ENCODE assay signal across 15 cellular contexts in genomic region chr2:3490191-3491158, GRCh38. TPM values are rescaled to one million over a fixed set of nuclear protein-coding genes. Genes with fewer than 3 reads are reported as not detected.
DNase-seq lines count a peak whose midpoint lies in the region; ATAC-seq and TF ChIP-seq lines count a peak whose summit lies in the region.
"Had no signal": no experiment of that assay in that cellular context is flagged by ENCODE, and none has a peak within 500 bp of the region (broad histone marks: within the 10 kb centered on the region; RNA-seq: fewer than 3 reads in every experiment).

No MANE protein-coding gene starts in this region.

- H3K9me2 ChIP-seq in GM23338 (ENCODE audit: insufficient read depth) = no peaks in the 10 kb centered on the region

- H2BK120ac ChIP-seq in neuronal stem cell (ENCODE audit: low read depth, low read length) = no peak overlapping the region

- peak overlapping the region; percentile 6 for H2BK15ac ChIP-seq in neuronal stem cell (ENCODE audit: low read length)

- H2AFZ ChIP-seq in GM23338 (no peak overlapping the region), neuronal stem cell (ENCODE audit: low read length) (no peak overlapping the region)

- ATAC-seq in GM23338 = peak; percentile 10; the same call in 2 of the 3 replicates
- ATAC-seq: activated T-cell treated with anti-CD3 and anti-CD28 coated beads, Interleukin-2, amount 50 U/mL, for 4 hours had no signal

- H3K14ac ChIP-seq in neuronal stem cell (ENCODE audit: low read length) = no peak overlapping the region

- no peak overlapping the region for H2BK5ac ChIP-seq in neuronal stem cell (ENCODE audit: low read length)

- H3K4me1 ChIP-seq in BLaER1 treated with 17β-estradiol and CSF1 and Interleukin-3, amounts not matched to agents 10 nM and 100 nM = peaks cover 18 to 57% (median 52%) of the 10 kb centered on the region in 10 experiments
- H3K4me1 ChIP-seq in GM23338 (ENCODE audit: insufficient read depth) = no peaks in the 10 kb centered on the region; the same call in 1 of the 2 replicates
- peaks cover 3 to 9% of the 10 kb centered on the region in 2 donors for H3K4me1 ChIP-seq in neuronal stem cell (ENCODE audit: control insufficient read depth in 2 of 2, insufficient read depth in 1 of 2, low read depth in 1 of 2, low read length in 2 of 2)

- TF ChIP-seq CTCF in GM23338 (conservative IDR thresholded peaks at IDR 0.05; ENCODE audit: low read depth in 2 of 2) = no peak
- TF ChIP-seq CTCF in chondrocyte (IDR thresholded peaks at IDR 0.05) = no peak

- peaks cover 0 to 43% (median 0%) of the 10 kb centered on the region in 11 experiments; a peak in 6 of 22 replicates for H4K20me1 ChIP-seq in BLaER1 treated with 17β-estradiol and CSF1 and Interleukin-3, amounts not matched to agents 10 nM and 100 nM
- no peaks in the 10 kb centered on the region for H4K20me1 ChIP-seq in GM23338 (replicated peaks; ENCODE audit: insufficient read depth)

- no peak overlapping the region for H3K4me3 ChIP-seq in BLaER1 treated with 17β-estradiol and CSF1 and Interleukin-3, amounts not matched to agents 10 nM and 100 nM
- H3K4me3 ChIP-seq in GM23338 = no peak overlapping the region
- H3K4me3 ChIP-seq in neuronal stem cell (ENCODE audit: low read length in 2 of 2) = no peak overlapping the region
- H3K4me3 ChIP-seq: adrenal gland had no signal

- H3K36me3 Mint-ChIP-seq in GM23338 (ENCODE audit: low read depth) (peaks cover 24% of the 10 kb centered on the region), chondrocyte (ENCODE audit: low read depth) (peaks cover 4% of the 10 kb centered on the region)

- H3K79me1 ChIP-seq in neuronal stem cell (ENCODE audit: low read depth, low read length) = no peaks in the 10 kb centered on the region

- H4K91ac ChIP-seq in neuronal stem cell (ENCODE audit: low read depth, low read length, poor library complexity) = no peak overlapping the region

- H2AK5ac ChIP-seq in neuronal stem cell (ENCODE audit: low read depth, low read length) = peak overlapping the region; percentile 5

- peak overlapping the region; percentile 61 for H3K18ac ChIP-seq in neuronal stem cell (ENCODE audit: low read length)

- DNase-seq in GM23338 (ENCODE audit: low spot score) (no peak), chondrocyte (ENCODE audit: low spot score) (peak; percentile 80), neuronal stem cell (ENCODE audit: low spot score) (no peak), GF-D8 (lab: John Stamatoyannopoulos, UW) (no peak), T-helper 2 cell (no peak)
- DNase-seq in activated CD8-positive, alpha-beta memory T cell treated with anti-CD3 and anti-CD28 coated beads for 24 hours = no peak
- DNase-seq: activated CD4-positive, alpha-beta T cell treated with anti-CD3 and anti-CD28 coated beads, Interleukin-2, amount 10 ng/mL, durations not matched to agents 7 days and 5 days; activated T-cell treated with anti-CD3 and anti-CD28 coated beads, Interleukin-2, amount 50 U/mL, for 4 hours; Calu3; naive B cell; NCI-H1048; NCI-H2107; NCI-H748 treated with DMSO at 0.1 percent for 48 hours had no signal

- H2BK12ac ChIP-seq in neuronal stem cell (ENCODE audit: low read length) = no peak overlapping the region

- no peaks in the 10 kb centered on the region for H3K79me2 ChIP-seq in GM23338 (replicated peaks; ENCODE audit: insufficient read depth)

- peak overlapping the region; percentile 55 to 87 (median 76) for H3K4me2 ChIP-seq in BLaER1 treated with 17β-estradiol and CSF1 and Interleukin-3, amounts not matched to agents 10 nM and 100 nM
- no peak overlapping the region for H3K4me2 ChIP-seq in GM23338
- no peak overlapping the region for H3K4me2 ChIP-seq in neuronal stem cell (ENCODE audit: insufficient read depth, low read length, poor library complexity, severe bottlenecking)

- H3K4me1 Mint-ChIP-seq in GM23338 = peaks cover 24% of the 10 kb centered on the region
- H3K4me1 Mint-ChIP-seq in chondrocyte (ENCODE audit: low read depth) = peaks cover 21% of the 10 kb centered on the region

- H3K4me3 Mint-ChIP-seq in GM23338 (no peak overlapping the region; the same call in 2 of the 3 replicates), chondrocyte (ENCODE audit: unreplicated experiment) (no peak overlapping the region)
- H3K4me3 Mint-ChIP-seq: activated CD4-positive, alpha-beta T cell treated with anti-CD3 and anti-CD28 coated beads, Interleukin-2, amount 10 ng/mL, durations not matched to agents 7 days and 5 days; activated T-cell treated with anti-CD3 and anti-CD28 coated beads, Interleukin-2, amount 50 U/mL, for 4 hours had no signal

- no peak overlapping the region for H3K4ac ChIP-seq in neuronal stem cell (ENCODE audit: low read length)

- H3K23ac ChIP-seq in neuronal stem cell (ENCODE audit: low read depth, low read length, poor library complexity) = no peak overlapping the region

- H3K9me3 Mint-ChIP-seq in GM23338 = peaks cover 14% of the 10 kb centered on the region
- no peaks in the 10 kb centered on the region for H3K9me3 Mint-ChIP-seq in chondrocyte (ENCODE audit: low read depth)
- H3K9me3 Mint-ChIP-seq: activated CD4-positive, alpha-beta T cell treated with anti-CD3 and anti-CD28 coated beads, Interleukin-2, amount 10 ng/mL, durations not matched to agents 7 days and 5 days; activated T-cell treated with anti-CD3 and anti-CD28 coated beads, Interleukin-2, amount 50 U/mL, for 4 hours; naive B cell had no signal

- H3K27ac Mint-ChIP-seq in GM23338 = no peak overlapping the region
- H3K27ac Mint-ChIP-seq in chondrocyte (ENCODE audit: unreplicated experiment) = no peak overlapping the region
- H3K27ac Mint-ChIP-seq: activated CD4-positive, alpha-beta T cell treated with anti-CD3 and anti-CD28 coated beads, Interleukin-2, amount 10 ng/mL, durations not matched to agents 7 days and 5 days; naive B cell had no signal

- H3K9ac ChIP-seq in BLaER1 treated with 17β-estradiol and CSF1 and Interleukin-3, amounts not matched to agents 10 nM and 100 nM = no peak overlapping the region
- H3K9ac ChIP-seq in neuronal stem cell (ENCODE audit: low read depth, low read length, poor library complexity) = no peak overlapping the region

- H3F3A ChIP-seq in GM23338 (replicated peaks; ENCODE audit: low read depth) = 0 out of 2 replicates have a peak, but pooled peaks cover 3% of the 10 kb centered on the region

- no peaks in the 10 kb centered on the region for H3K27me3 ChIP-seq in BLaER1 treated with 17β-estradiol and CSF1 and Interleukin-3, amounts not matched to agents 10 nM and 100 nM
- no peaks in the 10 kb centered on the region for H3K27me3 ChIP-seq in GM23338 (ENCODE audit: insufficient read depth)
- no peaks in the 10 kb centered on the region for H3K27me3 ChIP-seq in neuronal stem cell (ENCODE audit: control insufficient read depth in 3 of 3, insufficient read depth in 3 of 3, low read depth in 1 of 3, low read length in 3 of 3)
- H3K27me3 ChIP-seq: adrenal gland had no signal

- peaks cover 0 to 12% (median 0%) of the 10 kb centered on the region in 11 experiments; a peak in 6 of 22 replicates for H3K9me3 ChIP-seq in BLaER1 treated with 17β-estradiol and CSF1 and Interleukin-3, amounts not matched to agents 10 nM and 100 nM (replicated peaks in 1 of 11)
- peaks cover 0 to 11% of the 10 kb centered on the region in 2 donors for H3K9me3 ChIP-seq in neuronal stem cell (replicated peaks in 1 of 2; ENCODE audit: control insufficient read depth in 2 of 2, insufficient read depth in 1 of 2, low read depth in 1 of 2, low read length in 2 of 2)
- H3K9me3 ChIP-seq: adrenal gland had no signal

- no peak overlapping the region for H4K8ac ChIP-seq in neuronal stem cell (ENCODE audit: low read depth, low read length)

- WGBS in neuronal stem cell (ENCODE audit: extremely low coverage in 2 of 2, insufficient read length in 2 of 2, insufficient replicate concordance in 1 of 2), 2 donors = no CpG with 5 or more reads among the region's 27 CpGs

- no peak overlapping the region for H3K27ac ChIP-seq in BLaER1 treated with 17β-estradiol and CSF1 and Interleukin-3, amounts not matched to agents 10 nM and 100 nM
- no peak overlapping the region for H3K27ac ChIP-seq in GM23338 (ENCODE audit: low read depth)
- H3K27ac ChIP-seq in neuronal stem cell (replicated peaks; ENCODE audit: low read length) = no peak overlapping the region
- H3K27ac ChIP-seq: adrenal gland had no signal

- H3K36me3 ChIP-seq in BLaER1 treated with 17β-estradiol and CSF1 and Interleukin-3, amounts not matched to agents 10 nM and 100 nM = peaks cover 2 to 16% (median 8%) of the 10 kb centered on the region in 11 experiments; a peak in 13 of 22 replicates
- H3K36me3 ChIP-seq in GM23338 (ENCODE audit: insufficient read depth) = no peaks in the 10 kb centered on the region
- H3K36me3 ChIP-seq in neuronal stem cell (replicated peaks in 1 of 2; ENCODE audit: control insufficient read depth in 2 of 2, insufficient read depth in 2 of 2, low read length in 2 of 2) = peaks cover 1 to 13% of the 10 kb centered on the region in 2 donors
- H3K36me3 ChIP-seq: adrenal gland had no signal

- H3K27me3 Mint-ChIP-seq in GM23338 (ENCODE audit: insufficient read depth, low read depth, poor library complexity) (peaks cover 4% of the 10 kb centered on the region), chondrocyte (ENCODE audit: low read depth) (no peaks in the 10 kb centered on the region)
- H3K27me3 Mint-ChIP-seq: activated CD4-positive, alpha-beta T cell treated with anti-CD3 and anti-CD28 coated beads, Interleukin-2, amount 10 ng/mL, durations not matched to agents 7 days and 5 days; naive B cell had no signal

RNA-seq across cellular contexts. Expression of gene ADI1, which starts 28.9 kb away (rescaled TPM):
- 16.3 and 17.3 TPM in 2 replicates for total RNA-seq in GM23338 (2014; rRNA removed; shearing (Covaris generic))
- polyA plus RNA-seq in GM23338 (2016; fragmentation: Nextera tagmentation; extraction: Ambion mirVana) = 31.9 and 34.1 TPM in 2 replicates
- 38.0 to 51.2 TPM (median 41.8 TPM) in 3 replicates for total RNA-seq in chondrocyte
- 23.7 TPM for polyA plus RNA-seq in neuronal stem cell (2013, experiment 1 of 2)
- polyA plus RNA-seq in neuronal stem cell (2013, experiment 2 of 2) = 23.8 TPM

Comparison
In these comparisons a context has a peak if more than half of its experiments do, and no peak if none do; other contexts are left out.
1. H3K4me2 ChIP-seq: peak in BLaER1 treated with 17β-estradiol and CSF1 and Interleukin-3, amounts not matched to agents 10 nM and 100 nM (11 of 11); none in GM23338 (single experiment) and neuronal stem cell (single experiment).